In genomic region chr10:97549587-97550322, GRCh38 we compare ENCODE assay signal across 1 cellular context.
TF ChIP-seq lines count a peak whose summit lies in the region.

No MANE protein-coding gene starts in this region.

TF ChIP-seq in IMR-90, 13 proteins besides CTCF, POLR2A, EP300 and RAD21:
- TF ChIP-seq BHLHE40 (IDR thresholded peaks at IDR 0.05; ENCODE audit: low read depth, low read length) = no peak
- no peak for TF ChIP-seq MAFK (IDR thresholded peaks at IDR 0.05; ENCODE audit: low read depth, low read length)
- no peak for TF ChIP-seq USF2 (IDR thresholded peaks at IDR 0.05; ENCODE audit: low read depth, low read length)
- no peak for TF ChIP-seq SMC3 (IDR thresholded peaks at IDR 0.05; ENCODE audit: low read depth, low read length)
- no peak for TF ChIP-seq RCOR1 (IDR thresholded peaks at IDR 0.05; ENCODE audit: insufficient replicate concordance, low read length)
- no peak for TF ChIP-seq CHD1 (IDR thresholded peaks at IDR 0.05; ENCODE audit: low read depth, low read length)
- TF ChIP-seq RFX5 (IDR thresholded peaks at IDR 0.05; ENCODE audit: low read depth, low read length) = no peak
- TF ChIP-seq FOS (IDR thresholded peaks at IDR 0.05; ENCODE audit: low read depth, low read length) = no peak
- TF ChIP-seq, protein P1, sequence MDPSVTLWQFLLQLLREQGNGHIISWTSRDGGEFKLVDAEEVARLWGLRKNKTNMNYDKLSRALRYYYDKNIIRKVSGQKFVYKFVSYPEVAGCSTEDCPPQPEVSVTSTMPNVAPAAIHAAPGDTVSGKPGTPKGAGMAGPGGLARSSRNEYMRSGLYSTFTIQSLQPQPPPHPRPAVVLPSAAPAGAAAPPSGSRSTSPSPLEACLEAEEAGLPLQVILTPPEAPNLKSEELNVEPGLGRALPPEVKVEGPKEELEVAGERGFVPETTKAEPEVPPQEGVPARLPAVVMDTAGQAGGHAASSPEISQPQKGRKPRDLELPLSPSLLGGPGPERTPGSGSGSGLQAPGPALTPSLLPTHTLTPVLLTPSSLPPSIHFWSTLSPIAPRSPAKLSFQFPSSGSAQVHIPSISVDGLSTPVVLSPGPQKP (IDR thresholded peaks at IDR 0.05; ENCODE audit: borderline replicate concordance, low read depth, low read length) = no peak
- no peak for TF ChIP-seq MAZ (IDR thresholded peaks at IDR 0.05; ENCODE audit: borderline replicate concordance, low read depth, low read length)
- TF ChIP-seq MXI1 (IDR thresholded peaks at IDR 0.05; ENCODE audit: borderline replicate concordance, low read depth, low read length) = no peak
- no peak for TF ChIP-seq NFE2L2 (IDR thresholded peaks at IDR 0.05; ENCODE audit: low read depth, low read length)
- TF ChIP-seq CEBPB (IDR thresholded peaks at IDR 0.05; ENCODE audit: low read depth, low read length) = no peak
